In the genomic region with DNA sequence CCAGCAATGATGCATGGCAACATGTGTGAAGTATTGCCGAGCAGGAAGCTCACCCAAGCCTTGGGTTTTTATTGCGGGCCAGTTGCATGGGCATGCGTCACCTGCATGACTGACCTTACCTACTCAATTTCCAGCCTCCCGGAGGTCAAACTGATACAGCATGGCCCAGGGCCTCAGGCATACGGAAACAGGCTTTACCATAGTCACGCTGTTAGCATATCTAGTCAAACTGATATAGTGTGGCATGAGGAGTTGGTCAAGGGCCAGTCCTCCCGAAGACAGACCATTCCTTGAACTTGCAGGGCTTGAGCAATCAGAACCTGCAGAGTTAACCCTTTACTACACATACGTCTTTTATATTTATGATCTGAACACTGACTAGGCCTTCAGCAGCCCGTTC, we compare ENCODE assay signal across 17 cellular contexts.
"Had no signal": no experiment of that assay in that cellular context is flagged by ENCODE, and none has a peak within 500 bp of the region (broad histone marks: within the 10 kb centered on the region; RNA-seq: fewer than 3 reads in every experiment).

No MANE protein-coding gene starts in this region.

- ATAC-seq: heart left ventricle, left lobe of liver, T-cell had no signal

- H3K4me1 ChIP-seq: neural progenitor cell, tibial artery had no signal

- H3K9me3 ChIP-seq: heart left ventricle, tibial artery had no signal

- H3K4me2 ChIP-seq: neural progenitor cell had no signal

- H3K36me3 ChIP-seq: heart left ventricle, neural progenitor cell, tibial artery had no signal

- H3K27ac ChIP-seq: dorsolateral prefrontal cortex, heart left ventricle, neural progenitor cell, tibial artery had no signal

- H2AFZ ChIP-seq: neural progenitor cell had no signal

- H3K27me3 ChIP-seq: dorsolateral prefrontal cortex had no signal

- H3K4me3 ChIP-seq: dorsolateral prefrontal cortex, heart left ventricle, neural progenitor cell, tibial artery had no signal

- H3K9ac ChIP-seq: neural progenitor cell had no signal

- DNase-seq: activated CD4-positive, alpha-beta memory T cell treated with anti-CD3 and anti-CD28 coated beads, Interleukin-2, amount 10 ng/mL, durations not matched to agents 7 days and 5 days; activated CD4-positive, CD25-positive, alpha-beta regulatory T cell; activated CD8-positive, alpha-beta memory T cell treated with anti-CD3 and anti-CD28 coated beads, Interleukin-2, amount 10 ng/mL, durations not matched to agents 7 days and 5 days; activated naive CD4-positive, alpha-beta T cell treated with Interleukin-2 at 50 U/mL for 16 hours; activated naive CD8-positive, alpha-beta T cell treated with anti-CD3 and anti-CD28 coated beads, Interleukin-2, amount 10 ng/mL, durations not matched to agents 7 days and 5 days; anterior cingulate cortex; central memory CD4-positive, alpha-beta T cell; dorsolateral prefrontal cortex; heart left ventricle; stimulated activated CD4-positive, alpha-beta T cell treated with anti-CD3 and anti-CD28 coated beads, Interleukin-2, amount 100 ng/mL, for 24 hours; stimulated activated naive CD4-positive, alpha-beta T cell treated with Interleukin-2 at 50 U/mL for 16 hours; substantia nigra; T-cell; T1000; tibial artery had no signal
